1 cellular context compared by ENCODE assay signal in genomic region chr1:50423670-50424000, GRCh38.
TF ChIP-seq lines count a peak whose summit lies in the region.

No MANE protein-coding gene starts in this region.

TF ChIP-seq in HepG2, 621 proteins besides CTCF, POLR2A, EP300 and RAD21 (continued from another document):
- no peak for TF ChIP-seq TFDP2 (CRISPR knock-in tag; IDR thresholded peaks at IDR 0.05)
- no peak for TF ChIP-seq ZBTB7A (CRISPR knock-in tag; IDR thresholded peaks at IDR 0.05)
- TF ChIP-seq ZMYM2 (CRISPR knock-in tag; IDR thresholded peaks at IDR 0.05), result no peak
- TF ChIP-seq, protein P1, sequence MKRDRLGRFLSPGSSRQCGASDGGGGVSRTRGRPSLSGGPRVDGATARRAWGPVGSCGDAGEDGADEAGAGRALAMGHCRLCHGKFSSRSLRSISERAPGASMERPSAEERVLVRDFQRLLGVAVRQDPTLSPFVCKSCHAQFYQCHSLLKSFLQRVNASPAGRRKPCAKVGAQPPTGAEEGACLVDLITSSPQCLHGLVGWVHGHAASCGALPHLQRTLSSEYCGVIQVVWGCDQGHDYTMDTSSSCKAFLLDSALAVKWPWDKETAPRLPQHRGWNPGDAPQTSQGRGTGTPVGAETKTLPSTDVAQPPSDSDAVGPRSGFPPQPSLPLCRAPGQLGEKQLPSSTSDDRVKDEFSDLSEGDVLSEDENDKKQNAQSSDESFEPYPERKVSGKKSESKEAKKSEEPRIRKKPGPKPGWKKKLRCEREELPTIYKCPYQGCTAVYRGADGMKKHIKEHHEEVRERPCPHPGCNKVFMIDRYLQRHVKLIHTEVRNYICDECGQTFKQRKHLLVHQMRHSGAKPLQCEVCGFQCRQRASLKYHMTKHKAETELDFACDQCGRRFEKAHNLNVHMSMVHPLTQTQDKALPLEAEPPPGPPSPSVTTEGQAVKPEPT (CRISPR knock-in tag; IDR thresholded peaks at IDR 0.05; ENCODE audit: low read depth), result no peak
- TF ChIP-seq ZNF761 (CRISPR knock-in tag; conservative IDR thresholded peaks at IDR 0.05), result no peak
- no peak for TF ChIP-seq ZUFSP (CRISPR knock-in tag; IDR thresholded peaks at IDR 0.05; ENCODE audit: borderline replicate concordance)
- TF ChIP-seq SALL1 (CRISPR knock-in tag; IDR thresholded peaks at IDR 0.05), result no peak
- no peak for TF ChIP-seq ZNF549 (CRISPR knock-in tag; IDR thresholded peaks at IDR 0.05)
